Comparison of ENCODE assay signal across 25 cellular contexts in the genomic region with DNA sequence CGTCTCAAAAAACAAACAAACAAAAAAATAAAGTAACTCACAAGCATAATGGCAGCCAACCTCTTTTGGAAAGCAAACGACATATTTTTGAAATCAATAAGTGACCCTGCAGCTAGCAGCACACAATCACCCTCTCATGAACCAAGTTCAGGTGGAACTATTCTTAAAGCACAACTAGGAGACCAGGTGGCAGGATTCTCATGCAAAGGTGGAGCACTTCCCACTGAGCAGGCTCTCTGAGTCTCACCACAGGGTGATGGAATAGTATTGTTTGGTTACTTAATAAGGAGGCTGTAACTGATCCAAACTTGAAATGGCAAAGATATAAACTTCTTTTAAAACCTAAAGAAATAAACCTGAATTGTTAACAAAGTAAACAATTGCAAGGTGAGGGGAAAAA.
"Had no signal": no experiment of that assay in that cellular context is flagged by ENCODE, and none has a peak within 500 bp of the region (broad histone marks: within the 10 kb centered on the region; RNA-seq: fewer than 3 reads in every experiment).

No MANE protein-coding gene starts in this region.

- H3K36me3 Mint-ChIP-seq: naive thymus-derived CD4-positive, alpha-beta T cell; neural progenitor cell; stimulated activated effector memory CD8-positive, alpha-beta T cell treated with anti-CD3 and anti-CD28 coated beads, Interleukin-12 subunit alpha, Interleukin-12 subunit beta, amount 100 ng/mL, for 72 hours; type B pancreatic cell had no signal

- H3K27ac Mint-ChIP-seq: naive thymus-derived CD4-positive, alpha-beta T cell; nephron; neural progenitor cell; stimulated activated effector memory CD8-positive, alpha-beta T cell treated with anti-CD3 and anti-CD28 coated beads, Interleukin-12 subunit alpha, Interleukin-12 subunit beta, amount 100 ng/mL, for 72 hours; type B pancreatic cell had no signal

- H3K27me3 ChIP-seq: gastrocnemius medialis, left lung, neural progenitor cell, sigmoid colon, stomach, tibial artery had no signal

- H3K27ac ChIP-seq: dorsolateral prefrontal cortex, epithelial cell of prostate, gastrocnemius medialis, left lung, neural progenitor cell, psoas muscle, sigmoid colon, stomach, tibial artery had no signal

- DNase-seq: dorsolateral prefrontal cortex; effector CD4-positive, alpha-beta T cell; foreskin fibroblast; gastrocnemius medialis; head of caudate nucleus; left cardiac atrium; left lung; mesenchymal stem cell; midbrain; naive thymus-derived CD4-positive, alpha-beta T cell; psoas muscle; right cardiac atrium; sigmoid colon; stimulated activated CD4-positive, alpha-beta T cell treated with anti-CD3 and anti-CD28 coated beads, Interleukin-2, amount 100 ng/mL, for 24 hours; stimulated activated CD4-positive, alpha-beta T cell treated with anti-CD3 and anti-CD28 coated beads, Interleukin-4, amount 100 ng/mL, for 24 hours; stimulated activated naive CD4-positive, alpha-beta T cell treated with Interleukin-2 at 50 U/mL for 16 hours; stomach; tibial artery had no signal

- FAIRE-seq: islet of Langerhans had no signal

- H3K4me1 Mint-ChIP-seq: naive thymus-derived CD4-positive, alpha-beta T cell; nephron; neural progenitor cell; stimulated activated effector memory CD8-positive, alpha-beta T cell treated with anti-CD3 and anti-CD28 coated beads, Interleukin-12 subunit alpha, Interleukin-12 subunit beta, amount 100 ng/mL, for 72 hours had no signal

- ATAC-seq: esophagus mucosa; gastrocnemius medialis; left cardiac atrium; left lung; naive thymus-derived CD4-positive, alpha-beta T cell; psoas muscle; right cardiac atrium; stimulated activated effector memory CD8-positive, alpha-beta T cell treated with anti-CD3 and anti-CD28 coated beads, Interleukin-12 subunit alpha, Interleukin-12 subunit beta, amount 100 ng/mL, for 72 hours had no signal

- H3K4me1 ChIP-seq: gastrocnemius medialis, left lung, neural progenitor cell, psoas muscle, sigmoid colon, stomach, tibial artery had no signal

- H3K4me3 ChIP-seq: dorsolateral prefrontal cortex, gastrocnemius medialis, left lung, neural progenitor cell, psoas muscle, sigmoid colon, stomach, tibial artery had no signal

- H3K9me3 ChIP-seq: gastrocnemius medialis, left lung, psoas muscle, sigmoid colon, stomach, tibial artery had no signal

- H3K4me3 Mint-ChIP-seq: naive thymus-derived CD4-positive, alpha-beta T cell; nephron; neural progenitor cell; stimulated activated effector memory CD8-positive, alpha-beta T cell treated with anti-CD3 and anti-CD28 coated beads, Interleukin-12 subunit alpha, Interleukin-12 subunit beta, amount 100 ng/mL, for 72 hours; type B pancreatic cell had no signal

- H3K9me3 Mint-ChIP-seq: neural progenitor cell, type B pancreatic cell had no signal

- H3K27me3 Mint-ChIP-seq: naive thymus-derived CD4-positive, alpha-beta T cell; type B pancreatic cell had no signal

- H3K36me3 ChIP-seq: gastrocnemius medialis, left lung, neural progenitor cell, sigmoid colon, stomach, tibial artery had no signal
